In genomic region chr19:34237939-34238338, GRCh38 we compare ENCODE assay signal across 21 cellular contexts. TPM values are rescaled to one million over a fixed set of nuclear protein-coding genes. Genes with fewer than 3 reads are reported as not detected.
A peak's percentile ranks its signal among the peaks of the same experiment; 100 is the strongest.
DNase-seq lines count a peak whose midpoint lies in the region; ATAC-seq and TF ChIP-seq lines count a peak whose summit lies in the region.
"Had no signal": no experiment of that assay in that cellular context is flagged by ENCODE, and none has a peak within 500 bp of the region (broad histone marks: within the 10 kb centered on the region; RNA-seq: fewer than 3 reads in every experiment).

No MANE protein-coding gene starts in this region.

- no peaks in the 10 kb centered on the region for H3K36me3 ChIP-seq in HUES48 (ENCODE audit: control insufficient read depth, insufficient read depth, low read length)
- peaks cover under 1 to 8% of the 10 kb centered on the region in 2 donors for H3K36me3 ChIP-seq in neuronal stem cell (replicated peaks in 1 of 2; ENCODE audit: control insufficient read depth in 2 of 2, insufficient read depth in 2 of 2, low read length in 2 of 2)

- H3K27ac ChIP-seq in H9 (ENCODE audit: insufficient read length, low read depth, low read length) = no peak overlapping the region
- H3K27ac ChIP-seq in HUES48 (ENCODE audit: low read depth, low read length) = peak overlapping the region; percentile 83
- H3K27ac ChIP-seq in coronary artery = no peak overlapping the region
- H3K27ac ChIP-seq in neuronal stem cell (replicated peaks; ENCODE audit: low read length) = no peak overlapping the region
- H3K27ac ChIP-seq: BLaER1, C4-2B, GM23248 had no signal

- H4K5ac ChIP-seq in H9 (ENCODE audit: insufficient read length, low read depth, low read length) = no peak overlapping the region

- H3K23me2 ChIP-seq in H9 (ENCODE audit: insufficient read length, low read depth, low read length, poor library complexity, severe bottlenecking) = no peaks in the 10 kb centered on the region

- no CpG with 5 or more reads among the region's 4 CpGs for WGBS in H9 (ENCODE audit: extremely low coverage, insufficient read length, low lambda C conversion rate)
- WGBS in neuronal stem cell (ENCODE audit: extremely low coverage in 2 of 2, insufficient read length in 2 of 2, insufficient replicate concordance in 1 of 2), 2 donors = no CpG with 5 or more reads among the region's 4 CpGs

- H3K4me1 Mint-ChIP-seq in H9 = peaks cover 25 to 35% of the 10 kb centered on the region in 2 experiments
- H3K4me1 Mint-ChIP-seq in T-helper 17 cell = peaks cover 17% of the 10 kb centered on the region
- H3K4me1 Mint-ChIP-seq in activated T-helper 2 cell treated with anti-CD3 and anti-CD28 coated beads, Interferon-gamma antibody, Interleukin-2, Interleukin-4, amounts not matched to agents 10 μg/mL and 5 μg/mL and 100 μg/mL, durations not matched to agents 14 hours and 24 hours and 36 hours (ENCODE audit: low read depth) = peaks cover 3% of the 10 kb centered on the region

- H3K27me3 ChIP-seq in H9 (ENCODE audit: insufficient read depth, low read length) = no peaks in the 10 kb centered on the region
- H3K27me3 ChIP-seq in HUES48 (ENCODE audit: control insufficient read depth, insufficient read depth, low read length) = no peaks in the 10 kb centered on the region
- H3K27me3 ChIP-seq in neuronal stem cell (ENCODE audit: control insufficient read depth in 3 of 3, insufficient read depth in 3 of 3, low read depth in 1 of 3, low read length in 3 of 3) = no peaks in the 10 kb centered on the region
- H3K27me3 ChIP-seq: BLaER1 had no signal

- H3K4me1 ChIP-seq in H9 (ENCODE audit: insufficient read depth, low read length) (no peaks in the 10 kb centered on the region), HUES48 (ENCODE audit: control insufficient read depth, insufficient read depth, low read length) (peaks cover 13% of the 10 kb centered on the region), neuronal stem cell (ENCODE audit: control insufficient read depth in 2 of 2, insufficient read depth in 1 of 2, low read depth in 1 of 2, low read length in 2 of 2) (no peaks in the 10 kb centered on the region)
- H3K4me1 ChIP-seq: Caco-2 had no signal

- H3K27ac Mint-ChIP-seq in H9 = peak overlapping the region in 2 of 3 experiments; percentile 0 to 66; a peak in 3 of 7 replicates
- peak overlapping the region; percentile 57 for H3K27ac Mint-ChIP-seq in T-helper 17 cell
- H3K27ac Mint-ChIP-seq in activated T-helper 2 cell treated with anti-CD3 and anti-CD28 coated beads, Interferon-gamma antibody, Interleukin-2, Interleukin-4, amounts not matched to agents 10 μg/mL and 5 μg/mL and 100 μg/mL, durations not matched to agents 14 hours and 24 hours and 36 hours = no peak overlapping the region
- H3K27ac Mint-ChIP-seq: B cell, HFFc6 had no signal

- H4K8ac ChIP-seq in H9 (replicated peaks; ENCODE audit: insufficient read length, low read depth, low read length) = no peak overlapping the region
- no peak overlapping the region for H4K8ac ChIP-seq in neuronal stem cell (ENCODE audit: low read depth, low read length)

- no peak overlapping the region for H3K23ac ChIP-seq in H9 (ENCODE audit: insufficient read length, low read depth, low read length)
- no peak overlapping the region for H3K23ac ChIP-seq in neuronal stem cell (ENCODE audit: low read depth, low read length, poor library complexity)

- ATAC-seq in T-helper 17 cell = no peak
- ATAC-seq: CD8-positive, alpha-beta T cell; GM12878; HCT116 had no signal

- H4K91ac ChIP-seq in H9 (ENCODE audit: insufficient read length, low read depth, low read length) (no peak overlapping the region), neuronal stem cell (ENCODE audit: low read depth, low read length, poor library complexity) (no peak overlapping the region)

- H2BK5ac ChIP-seq in H9 (ENCODE audit: insufficient read length, low read length) (no peak overlapping the region), neuronal stem cell (ENCODE audit: low read length) (no peak overlapping the region)

- H2BK20ac ChIP-seq in H9 (ENCODE audit: low read depth, low read length, poor library complexity, severe bottlenecking) = no peak overlapping the region

- H3K9ac ChIP-seq in H9 (ENCODE audit: extremely low read depth, insufficient read length, low read length) (no peak overlapping the region), HUES48 (ENCODE audit: low read depth, low read length) (no peak overlapping the region), neuronal stem cell (ENCODE audit: low read depth, low read length, poor library complexity) (no peak overlapping the region)
- H3K9ac ChIP-seq: BLaER1, GM23248 had no signal

- no peak overlapping the region for H2BK120ac ChIP-seq in H9 (ENCODE audit: low read depth, low read length, poor library complexity, severe bottlenecking)
- no peak overlapping the region for H2BK120ac ChIP-seq in neuronal stem cell (ENCODE audit: low read depth, low read length)

- H3K9me3 ChIP-seq in H9 (ENCODE audit: control insufficient read depth, low read depth, low read length) (no peaks in the 10 kb centered on the region), HUES48 (ENCODE audit: control insufficient read depth, insufficient read depth, low read length) (no peaks in the 10 kb centered on the region), T-helper 17 cell (ENCODE audit: control insufficient read depth, low read length, poor library complexity, severe bottlenecking) (no peaks in the 10 kb centered on the region), neuronal stem cell (replicated peaks in 1 of 2; ENCODE audit: control insufficient read depth in 2 of 2, insufficient read depth in 1 of 2, low read depth in 1 of 2, low read length in 2 of 2) (no peaks in the 10 kb centered on the region)
- H3K9me3 ChIP-seq: BLaER1, Caco-2 had no signal

- no peak overlapping the region for H3T11ph ChIP-seq in H9 (ENCODE audit: low read length)

- H2BK12ac ChIP-seq in H9 (ENCODE audit: insufficient read length, low read depth, low read length) (no peak overlapping the region), neuronal stem cell (ENCODE audit: low read length) (no peak overlapping the region)

- intact Hi-C loops in activated T-helper 2 cell treated with anti-CD3 and anti-CD28 coated beads, Interferon-gamma antibody, Interleukin-2, Interleukin-4, amounts not matched to agents 10 μg/mL and 5 μg/mL and 100 μg/mL, durations not matched to agents 14 hours and 24 hours and 36 hours (cut with micrococcal nuclease) = no loop called here

- no peak overlapping the region for H3K4me2 ChIP-seq in H9 (ENCODE audit: insufficient read depth, insufficient read length, low read length)
- H3K4me2 ChIP-seq in neuronal stem cell (ENCODE audit: insufficient read depth, low read length, poor library complexity, severe bottlenecking) = no peak overlapping the region
- H3K4me2 ChIP-seq: BLaER1 had no signal

- no peaks in the 10 kb centered on the region for H3K27me3 Mint-ChIP-seq in H9 (ENCODE audit: low read depth)
- H3K27me3 Mint-ChIP-seq in T-helper 17 cell = no peaks in the 10 kb centered on the region
- H3K27me3 Mint-ChIP-seq in activated T-helper 2 cell treated with anti-CD3 and anti-CD28 coated beads, Interferon-gamma antibody, Interleukin-2, Interleukin-4, amounts not matched to agents 10 μg/mL and 5 μg/mL and 100 μg/mL, durations not matched to agents 14 hours and 24 hours and 36 hours (ENCODE audit: low read depth) = no peaks in the 10 kb centered on the region
- H3K27me3 Mint-ChIP-seq: B cell; CD4-positive, CD25-positive, alpha-beta regulatory T cell had no signal

- no peaks in the 10 kb centered on the region for H3K9me3 Mint-ChIP-seq in H9
- H3K9me3 Mint-ChIP-seq in activated T-helper 2 cell treated with anti-CD3 and anti-CD28 coated beads, Interferon-gamma antibody, Interleukin-2, Interleukin-4, amounts not matched to agents 10 μg/mL and 5 μg/mL and 100 μg/mL, durations not matched to agents 14 hours and 24 hours and 36 hours = no peaks in the 10 kb centered on the region
- H3K9me3 Mint-ChIP-seq: CD8-positive, alpha-beta T cell; HFFc6 had no signal

- no peaks in the 10 kb centered on the region for H4K20me1 ChIP-seq in H9 (ENCODE audit: control insufficient read depth, insufficient read depth, insufficient read length)

- H3K14ac ChIP-seq in H9 (ENCODE audit: insufficient read depth, low read length) (no peak overlapping the region), neuronal stem cell (ENCODE audit: low read length) (no peak overlapping the region)

- H2AK5ac ChIP-seq in H9 (ENCODE audit: insufficient read length, low read length) (no peak overlapping the region), neuronal stem cell (ENCODE audit: low read depth, low read length) (no peak overlapping the region)

- H3K36me3 Mint-ChIP-seq in H9 (ENCODE audit: insufficient read depth in 1 of 3, low read depth in 3 of 3) (peaks cover 0 to 8% (median 0%) of the 10 kb centered on the region in 3 experiments; a peak in 2 of 7 replicates), T-helper 17 cell (ENCODE audit: low read depth) (no peaks in the 10 kb centered on the region)
- peaks cover 9% of the 10 kb centered on the region for H3K36me3 Mint-ChIP-seq in activated T-helper 2 cell treated with anti-CD3 and anti-CD28 coated beads, Interferon-gamma antibody, Interleukin-2, Interleukin-4, amounts not matched to agents 10 μg/mL and 5 μg/mL and 100 μg/mL, durations not matched to agents 14 hours and 24 hours and 36 hours (ENCODE audit: low read depth)

- no peak overlapping the region for H3K4ac ChIP-seq in H9 (ENCODE audit: low read depth, low read length)
- H3K4ac ChIP-seq in neuronal stem cell (ENCODE audit: low read length) = no peak overlapping the region

- no peak overlapping the region for H3K18ac ChIP-seq in H9 (ENCODE audit: insufficient read length, low read depth, low read length)
- H3K18ac ChIP-seq in neuronal stem cell (ENCODE audit: low read length) = no peak overlapping the region

- no peak overlapping the region for H2BK15ac ChIP-seq in H9 (ENCODE audit: low read depth, low read length)
- H2BK15ac ChIP-seq in neuronal stem cell (ENCODE audit: low read length) = no peak overlapping the region

- H3K56ac ChIP-seq in H9 (ENCODE audit: insufficient read length, low read depth, low read length) = no peak overlapping the region

- H3K79me1 ChIP-seq in H9 (ENCODE audit: insufficient read depth, low read depth, low read length, poor library complexity, severe bottlenecking) = no peaks in the 10 kb centered on the region
- H3K79me1 ChIP-seq in neuronal stem cell (ENCODE audit: low read depth, low read length) = no peaks in the 10 kb centered on the region

- H2AFZ ChIP-seq in H9 (ENCODE audit: low read length) (no peak overlapping the region), neuronal stem cell (ENCODE audit: low read length) (no peak overlapping the region)
- H2AFZ ChIP-seq: GM23248 had no signal

- H3K79me2 ChIP-seq in H9 (ENCODE audit: insufficient read depth, low read length) = no peaks in the 10 kb centered on the region

- H3K4me3 Mint-ChIP-seq in H9 (no peak overlapping the region), T-helper 17 cell (peak overlapping the region; percentile 31)
- no peak overlapping the region for H3K4me3 Mint-ChIP-seq in activated T-helper 2 cell treated with anti-CD3 and anti-CD28 coated beads, Interferon-gamma antibody, Interleukin-2, Interleukin-4, amounts not matched to agents 10 μg/mL and 5 μg/mL and 100 μg/mL, durations not matched to agents 14 hours and 24 hours and 36 hours (ENCODE audit: low read depth)
- H3K4me3 Mint-ChIP-seq: B cell; CD4-positive, CD25-positive, alpha-beta regulatory T cell; CD8-positive, alpha-beta T cell; HFFc6 had no signal

- DNase-seq in H9 = no peak
- no peak for DNase-seq in T-helper 17 cell
- peak; percentile 47 for DNase-seq in coronary artery (ENCODE audit: low spot score)
- no peak for DNase-seq in neuronal stem cell (ENCODE audit: low spot score)
- no peak for DNase-seq in NCI-H524 treated with DMSO at 0.1 percent for 48 hours (lab: John Stamatoyannopoulos, UW)
- no peak for DNase-seq in activated T-helper 2 cell treated with anti-CD3 and anti-CD28 coated beads, Interferon-gamma antibody, Interleukin-2, Interleukin-4, amounts not matched to agents 10 μg/mL and 5 μg/mL and 100 μg/mL, durations not matched to agents 14 hours and 24 hours and 36 hours (ENCODE audit: low spot score)
- no peak for DNase-seq in dermis blood vessel endothelial cell
- DNase-seq: Caco-2; CD4-positive, CD25-positive, alpha-beta regulatory T cell; CD8-positive, alpha-beta T cell; DMS153; EL; GDM1; GM23248; HFFc6 had no signal

- H3K4me3 ChIP-seq in HUES48 (ENCODE audit: low read depth, low read length) = no peak overlapping the region
- H3K4me3 ChIP-seq in coronary artery = no peak overlapping the region
- no peak overlapping the region for H3K4me3 ChIP-seq in neuronal stem cell (ENCODE audit: low read length in 2 of 2)
- H3K4me3 ChIP-seq: BLaER1, GM12878, GM23248 had no signal

- TF ChIP-seq CTCF in H9 (conservative IDR thresholded peaks at IDR 0.05) = no peak
- no peak for TF ChIP-seq CTCF in coronary artery (IDR thresholded peaks at IDR 0.05)

RNA-seq across cellular contexts. Expression of gene GARRE1, which starts 16.4 kb away (rescaled TPM):
- total RNA-seq in H9 (2021) (20.5 and 24.1 TPM in 2 replicates), T-helper 17 cell (10 to 100 TPM; 34.4 to 43.6 TPM), dermis blood vessel endothelial cell (62.1 and 68.6 TPM in 2 replicates)
- 37.1 TPM for polyA plus RNA-seq in neuronal stem cell (2013, experiment 1 of 2)
- 40.7 TPM for polyA plus RNA-seq in neuronal stem cell (2013, experiment 2 of 2)
- total RNA-seq in activated T-helper 2 cell treated with anti-CD3 and anti-CD28 coated beads, Interferon-gamma antibody, Interleukin-2, Interleukin-4, amounts not matched to agents 10 μg/mL and 5 μg/mL and 100 μg/mL, durations not matched to agents 14 hours and 24 hours and 36 hours = 9.6 and 10.0 TPM in 2 replicates
